36 cellular contexts compared by ENCODE assay signal in genomic region chr21:26267389-26267788, GRCh38.
"Had no signal": no experiment of that assay in that cellular context is flagged by ENCODE, and none has a peak within 500 bp of the region (broad histone marks: within the 10 kb centered on the region; RNA-seq: fewer than 3 reads in every experiment).

No MANE protein-coding gene starts in this region.

- H3K27ac Mint-ChIP-seq: activated CD4-positive, alpha-beta memory T cell treated with anti-CD3 and anti-CD28 coated beads, Interleukin-2, amount 10 ng/mL, durations not matched to agents 7 days and 5 days; activated CD4-positive, alpha-beta T cell treated with anti-CD3 and anti-CD28 coated beads for 36 hours; activated CD4-positive, alpha-beta T cell treated with anti-CD3 and anti-CD28 coated beads, Interleukin-2, amount 10 ng/mL, durations not matched to agents 7 days and 5 days; activated CD8-positive, alpha-beta memory T cell treated with anti-CD3 and anti-CD28 coated beads, Interleukin-2, amount 10 ng/mL, durations not matched to agents 7 days and 5 days; activated CD8-positive, alpha-beta T cell treated with anti-CD3 and anti-CD28 coated beads, Interleukin-2, amount 10 ng/mL, durations not matched to agents 7 days and 5 days; activated naive CD4-positive, alpha-beta T cell treated with anti-CD3 and anti-CD28 coated beads, Interleukin-2, amount 10 ng/mL, durations not matched to agents 7 days and 5 days; activated naive CD4-positive, alpha-beta T cell treated with anti-CD3 and anti-CD28 coated beads, Interleukin-2, amount 50 U/mL, for 24 hours; activated naive CD8-positive, alpha-beta T cell; activated naive CD8-positive, alpha-beta T cell treated with anti-CD3 and anti-CD28 coated beads, Interleukin-2, amount 10 ng/mL, durations not matched to agents 7 days and 5 days; activated naive CD8-positive, alpha-beta T cell treated with anti-CD3 and anti-CD28 coated beads, Interleukin-2, amount 50 U/mL, for 24 hours; activated T-cell treated with anti-CD3 and anti-CD28 coated beads, Interleukin-2, amount 50 U/mL, for 24 hours; activated T-helper 2 cell treated with anti-CD3 and anti-CD28 coated beads, Interferon-gamma antibody, Interleukin-2, Interleukin-4, amounts not matched to agents 10 μg/mL and 5 μg/mL and 100 μg/mL, durations not matched to agents 14 hours and 24 hours and 36 hours; brain; T-helper 2 cell treated with Interferon-gamma antibody and Interleukin-4, amounts not matched to agents 5 μg/mL and 100 μg/mL, for 36 hours; WTC11 had no signal

- H3K4me1 ChIP-seq: ascending aorta had no signal

- H3K27me3 ChIP-seq: ascending aorta, cardiac muscle cell had no signal

- H3K36me3 ChIP-seq: ascending aorta, cardiac muscle cell, WERI-Rb-1 had no signal

- ATAC-seq: activated CD4-positive, alpha-beta T cell treated with anti-CD3 and anti-CD28 coated beads for 36 hours; activated CD4-positive, CD25-positive, alpha-beta regulatory T cell treated with anti-CD3 and anti-CD28 coated beads, Interleukin-2, amount 50 U/mL, for 24 hours; activated CD8-positive, alpha-beta memory T cell treated with anti-CD3 and anti-CD28 coated beads, Interleukin-2, amount 10 ng/mL, durations not matched to agents 7 days and 5 days; activated CD8-positive, alpha-beta T cell treated with anti-CD3 and anti-CD28 coated beads, Interleukin-2, amount 10 ng/mL, durations not matched to agents 7 days and 5 days; activated naive CD8-positive, alpha-beta T cell treated with anti-CD3 and anti-CD28 coated beads, Interleukin-2, amount 50 U/mL, for 24 hours; WTC11 had no signal

- H3K27me3 Mint-ChIP-seq: activated CD4-positive, alpha-beta memory T cell treated with anti-CD3 and anti-CD28 coated beads, Interleukin-2, amount 10 ng/mL, durations not matched to agents 7 days and 5 days; activated CD8-positive, alpha-beta memory T cell treated with anti-CD3 and anti-CD28 coated beads, Interleukin-2, amount 10 ng/mL, durations not matched to agents 7 days and 5 days; central memory CD8-positive, alpha-beta T cell had no signal

- H3K9me3 Mint-ChIP-seq: activated CD4-positive, alpha-beta T cell treated with anti-CD3 and anti-CD28 coated beads, Interleukin-2, amount 10 ng/mL, durations not matched to agents 7 days and 5 days had no signal

- H3K36me3 Mint-ChIP-seq: activated CD8-positive, alpha-beta memory T cell treated with anti-CD3 and anti-CD28 coated beads, Interleukin-2, amount 10 ng/mL, durations not matched to agents 7 days and 5 days; activated naive CD4-positive, alpha-beta T cell treated with anti-CD3 and anti-CD28 coated beads, Interleukin-2, amount 10 ng/mL, durations not matched to agents 7 days and 5 days; activated naive CD4-positive, alpha-beta T cell treated with anti-CD3 and anti-CD28 coated beads, Interleukin-2, amount 50 U/mL, for 24 hours; activated naive CD8-positive, alpha-beta T cell; activated naive CD8-positive, alpha-beta T cell treated with anti-CD3 and anti-CD28 coated beads, Interleukin-2, amount 10 ng/mL, durations not matched to agents 7 days and 5 days; brain had no signal

- DNase-seq: activated CD4-positive, alpha-beta memory T cell treated with anti-CD3 and anti-CD28 coated beads, Interleukin-2, amount 10 ng/mL, durations not matched to agents 7 days and 5 days; activated CD4-positive, alpha-beta T cell treated with anti-CD3 and anti-CD28 coated beads for 1 hour; activated CD4-positive, alpha-beta T cell treated with anti-CD3 and anti-CD28 coated beads for 36 hours; activated CD4-positive, alpha-beta T cell treated with anti-CD3 and anti-CD28 coated beads for 48 hours; activated CD4-positive, alpha-beta T cell treated with anti-CD3 and anti-CD28 coated beads, Interleukin-2, amount 10 ng/mL, durations not matched to agents 7 days and 5 days; activated CD4-positive, alpha-beta T cell treated with anti-CD3 and anti-CD28 coated beads, Interleukin-2, amount 50 U/mL, for 48 hours; activated CD4-positive, CD25-positive, alpha-beta regulatory T cell; activated CD8-positive, alpha-beta memory T cell treated with anti-CD3 and anti-CD28 coated beads for 24 hours; activated CD8-positive, alpha-beta memory T cell treated with anti-CD3 and anti-CD28 coated beads, Interleukin-2, amount 10 ng/mL, durations not matched to agents 7 days and 5 days; activated CD8-positive, alpha-beta memory T cell treated with anti-CD3 and anti-CD28 coated beads, Interleukin-2, amount 50 U/mL, for 48 hours; activated CD8-positive, alpha-beta T cell treated with anti-CD3 and anti-CD28 coated beads, Interleukin-2, amount 10 ng/mL, durations not matched to agents 7 days and 5 days; activated effector memory CD4-positive, alpha-beta T cell treated with Interleukin-2 at 50 U/mL for 16 hours; activated gamma-delta T cell; activated naive CD4-positive, alpha-beta T cell treated with anti-CD3 and anti-CD28 coated beads, Interleukin-2, amount 10 ng/mL, durations not matched to agents 7 days and 5 days; activated naive CD4-positive, alpha-beta T cell treated with Interleukin-2 at 50 U/mL for 16 hours; activated naive CD8-positive, alpha-beta T cell treated with anti-CD3 and anti-CD28 coated beads, Interleukin-2, amount 10 ng/mL, durations not matched to agents 7 days and 5 days; activated naive CD8-positive, alpha-beta T cell treated with anti-CD3 and anti-CD28 coated beads, Interleukin-2, amount 50 U/mL, for 24 hours; activated T-cell treated with anti-CD3 and anti-CD28 coated beads, Interleukin-2, amount 50 U/mL, for 24 hours; activated T-cell treated with anti-CD3 and anti-CD28 coated beads, Interleukin-2, amount 50 U/mL, for 48 hours; amygdala; anterior cingulate cortex; caudate nucleus; cerebellar nuclear complex; T-helper 2 cell; T-helper 9 cell; WERI-Rb-1 had no signal

- H3K4me3 Mint-ChIP-seq: activated CD4-positive, alpha-beta memory T cell treated with anti-CD3 and anti-CD28 coated beads, Interleukin-2, amount 10 ng/mL, durations not matched to agents 7 days and 5 days; activated CD4-positive, alpha-beta T cell treated with anti-CD3 and anti-CD28 coated beads for 36 hours; activated CD4-positive, alpha-beta T cell treated with anti-CD3 and anti-CD28 coated beads, Interleukin-2, amount 10 ng/mL, durations not matched to agents 7 days and 5 days; activated CD8-positive, alpha-beta memory T cell treated with anti-CD3 and anti-CD28 coated beads, Interleukin-2, amount 10 ng/mL, durations not matched to agents 7 days and 5 days; activated CD8-positive, alpha-beta T cell treated with anti-CD3 and anti-CD28 coated beads, Interleukin-2, amount 10 ng/mL, durations not matched to agents 7 days and 5 days; activated naive CD4-positive, alpha-beta T cell treated with anti-CD3 and anti-CD28 coated beads, Interleukin-2, amount 10 ng/mL, durations not matched to agents 7 days and 5 days; activated naive CD4-positive, alpha-beta T cell treated with anti-CD3 and anti-CD28 coated beads, Interleukin-2, amount 50 U/mL, for 24 hours; activated naive CD8-positive, alpha-beta T cell; activated naive CD8-positive, alpha-beta T cell treated with anti-CD3 and anti-CD28 coated beads, Interleukin-2, amount 10 ng/mL, durations not matched to agents 7 days and 5 days; activated naive CD8-positive, alpha-beta T cell treated with anti-CD3 and anti-CD28 coated beads, Interleukin-2, amount 50 U/mL, for 24 hours; activated T-cell treated with anti-CD3 and anti-CD28 coated beads, Interleukin-2, amount 50 U/mL, for 24 hours; brain; central memory CD8-positive, alpha-beta T cell; T-helper 2 cell treated with Interferon-gamma antibody and Interleukin-4, amounts not matched to agents 5 μg/mL and 100 μg/mL, for 36 hours; WTC11 had no signal

- H3K27ac ChIP-seq: ascending aorta, cardiac muscle cell, WERI-Rb-1 had no signal

- H3K4me3 ChIP-seq: ascending aorta, cardiac muscle cell had no signal

- H3K4me1 Mint-ChIP-seq: activated CD4-positive, alpha-beta memory T cell treated with anti-CD3 and anti-CD28 coated beads, Interleukin-2, amount 10 ng/mL, durations not matched to agents 7 days and 5 days; activated CD4-positive, alpha-beta T cell treated with anti-CD3 and anti-CD28 coated beads for 36 hours; activated CD4-positive, alpha-beta T cell treated with anti-CD3 and anti-CD28 coated beads, Interleukin-2, amount 10 ng/mL, durations not matched to agents 7 days and 5 days; activated CD8-positive, alpha-beta memory T cell treated with anti-CD3 and anti-CD28 coated beads, Interleukin-2, amount 10 ng/mL, durations not matched to agents 7 days and 5 days; activated naive CD4-positive, alpha-beta T cell treated with anti-CD3 and anti-CD28 coated beads, Interleukin-2, amount 10 ng/mL, durations not matched to agents 7 days and 5 days; activated naive CD4-positive, alpha-beta T cell treated with anti-CD3 and anti-CD28 coated beads, Interleukin-2, amount 50 U/mL, for 24 hours; activated naive CD8-positive, alpha-beta T cell treated with anti-CD3 and anti-CD28 coated beads, Interleukin-2, amount 10 ng/mL, durations not matched to agents 7 days and 5 days; activated naive CD8-positive, alpha-beta T cell treated with anti-CD3 and anti-CD28 coated beads, Interleukin-2, amount 50 U/mL, for 24 hours; brain; central memory CD8-positive, alpha-beta T cell had no signal
